In genomic region chr17:31702040-31702439, GRCh38 we compare ENCODE assay signal across 18 cellular contexts.
"Had no signal": no experiment of that assay in that cellular context is flagged by ENCODE, and none has a peak within 500 bp of the region (broad histone marks: within the 10 kb centered on the region; RNA-seq: fewer than 3 reads in every experiment).

No MANE protein-coding gene starts in this region.

- H3K9me3 ChIP-seq: esophagus muscularis mucosa, gastrocnemius medialis, neutrophil, tibial artery had no signal

- H3K36me3 Mint-ChIP-seq: naive B cell; stimulated activated memory B cell treated with anti-CD40 and anti-IgM and Interleukin-4, amounts not matched to agents 10 μg/mL and 1 μg/mL and 100 μg/mL, for 72 hours had no signal

- H3K4me1 ChIP-seq: spleen had no signal

- H3K4me3 Mint-ChIP-seq: naive B cell; nephron progenitor cell; stimulated activated memory B cell treated with anti-CD40 and anti-IgM and Interleukin-4, amounts not matched to agents 10 μg/mL and 1 μg/mL and 100 μg/mL, for 72 hours; stimulated activated naive CD8-positive, alpha-beta T cell treated with anti-CD3 and anti-CD28 coated beads, Interleukin-15, Interleukin-2, amounts not matched to agents 100 ng/mL and 50 ng/mL, for 24 hours had no signal

- H3K9me3 Mint-ChIP-seq: stimulated activated memory B cell treated with anti-CD40 and anti-IgM and Interleukin-4, amounts not matched to agents 10 μg/mL and 1 μg/mL and 100 μg/mL, for 72 hours; stimulated activated naive CD8-positive, alpha-beta T cell treated with anti-CD3 and anti-CD28 coated beads, Interleukin-15, Interleukin-2, amounts not matched to agents 100 ng/mL and 50 ng/mL, for 24 hours had no signal

- H3K27me3 ChIP-seq: esophagus muscularis mucosa, gastrocnemius medialis, heart right ventricle, neutrophil, tibial artery had no signal

- H3K27ac ChIP-seq: esophagus muscularis mucosa, gastrocnemius medialis, heart right ventricle, neutrophil, spleen, tibial artery had no signal

- H3K27ac Mint-ChIP-seq: naive B cell; nephron progenitor cell; stimulated activated memory B cell treated with anti-CD40 and anti-IgM and Interleukin-4, amounts not matched to agents 10 μg/mL and 1 μg/mL and 100 μg/mL, for 72 hours; stimulated activated naive CD8-positive, alpha-beta T cell treated with anti-CD3 and anti-CD28 coated beads, Interleukin-15, Interleukin-2, amounts not matched to agents 100 ng/mL and 50 ng/mL, for 24 hours had no signal

- H3K4me3 ChIP-seq: esophagus muscularis mucosa, gastrocnemius medialis, heart right ventricle, spleen, tibial artery had no signal

- DNase-seq: effector memory CD4-positive, alpha-beta T cell; gastrocnemius medialis; heart right ventricle; hypothalamus; kidney glomerular epithelial cell; mesendoderm; naive B cell; nephron progenitor cell; posterior cingulate gyrus; spleen; stimulated activated CD4-positive, alpha-beta T cell treated with anti-CD3 and anti-CD28 coated beads, Interleukin-15, amount 100 ng/mL, for 24 hours; stimulated activated CD4-positive, alpha-beta T cell treated with anti-CD3 and anti-CD28 coated beads, Interleukin-1b, Interleukin-23, amount 100 ng/mL, for 48 hours; stimulated activated CD4-positive, alpha-beta T cell treated with anti-CD3 and anti-CD28 coated beads, Interleukin-4, amount 100 ng/mL, for 24 hours; tibial artery had no signal

- H3K4me1 Mint-ChIP-seq: naive B cell; stimulated activated memory B cell treated with anti-CD40 and anti-IgM and Interleukin-4, amounts not matched to agents 10 μg/mL and 1 μg/mL and 100 μg/mL, for 72 hours had no signal

- H3K36me3 ChIP-seq: esophagus muscularis mucosa, gastrocnemius medialis, heart right ventricle, neutrophil, spleen, tibial artery had no signal
